8 cellular contexts compared by ENCODE assay signal in the genomic region with DNA sequence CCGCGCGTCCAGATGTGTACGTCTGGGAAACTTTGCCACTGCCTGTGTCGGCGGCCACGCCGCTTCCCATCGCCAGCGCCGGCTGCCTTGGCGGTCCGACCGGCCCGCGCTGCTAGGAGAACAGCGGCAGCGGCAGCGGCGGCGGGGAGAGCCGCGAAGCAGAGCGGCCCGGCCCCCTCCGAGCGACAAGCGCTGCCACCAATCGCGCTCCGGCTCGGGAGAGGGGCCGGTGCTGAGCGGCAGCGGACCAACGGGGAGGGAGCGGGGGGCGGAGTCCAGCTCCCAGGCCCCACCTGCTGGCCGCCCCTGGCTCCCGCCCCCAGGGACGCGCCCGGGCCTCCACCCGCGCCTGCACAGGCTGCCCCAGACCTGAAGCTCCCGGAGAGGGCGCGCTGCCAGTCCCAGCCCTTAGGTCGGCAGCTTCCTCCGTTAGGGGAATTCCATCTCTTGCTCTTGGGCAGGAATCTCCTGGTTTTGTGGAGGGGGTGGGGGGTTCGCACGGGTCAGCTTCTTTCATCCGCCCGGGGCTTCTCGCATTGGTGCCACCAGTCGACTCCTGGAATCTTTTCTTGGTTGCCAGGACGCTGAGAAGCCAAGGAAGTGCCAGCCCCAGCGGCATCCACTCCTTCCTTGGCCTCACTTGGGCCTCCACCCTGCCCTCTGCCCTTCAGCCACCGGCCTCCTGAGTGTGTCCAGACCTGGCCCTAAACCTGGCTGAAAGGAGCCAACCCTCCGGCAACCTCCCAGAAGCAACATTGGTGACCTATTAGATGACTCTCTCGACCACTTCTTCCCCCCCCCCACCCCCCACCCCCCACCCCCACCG. TPM values are rescaled to one million over a fixed set of nuclear protein-coding genes. Genes with fewer than 3 reads are reported as not detected.
DNase-seq lines count a peak whose midpoint lies in the region; ATAC-seq and TF ChIP-seq lines count a peak whose summit lies in the region.

GALNT18 (minus strand) TSS at position 125 of the 826 bp plus-strand sequence.

- H3K4me3 Mint-ChIP-seq in activated CD4-positive, alpha-beta T cell treated with anti-CD3 and anti-CD28 coated beads for 36 hours: peak within 1 kb of the TSS; percentile 80

- no peaks in the 10 kb centered on the region for H3K9me3 Mint-ChIP-seq in activated CD4-positive, alpha-beta T cell treated with anti-CD3 and anti-CD28 coated beads for 36 hours (ENCODE audit: low read depth)

- TF ChIP-seq CTCF in coronary artery (IDR thresholded peaks at IDR 0.05): peak; percentile 30

- ATAC-seq in GM19035 (IDR thresholded peaks at IDR 0.05; ENCODE audit: unreplicated experiment): peak; percentile 95
- ATAC-seq in HG03196 (IDR thresholded peaks at IDR 0.05; ENCODE audit: unreplicated experiment): peak; percentile 88
- ATAC-seq in activated CD4-positive, alpha-beta T cell treated with anti-CD3 and anti-CD28 coated beads for 36 hours: peak; percentile 99

- POLR2A ChIA-PET in activated CD4-positive, alpha-beta T cell treated with anti-CD3 and anti-CD28 coated beads for 36 hours (lab: Charles Lee): interaction anchor here (0.6 kb wide), 1 partner anchor 249 kb away, joined by 4 read pairs; no protein-coding TSS in a partner anchor

- peaks cover 36% of the 10 kb centered on the region for H3K27me3 Mint-ChIP-seq in activated CD4-positive, alpha-beta T cell treated with anti-CD3 and anti-CD28 coated beads for 36 hours

- intact Hi-C loops in activated CD4-positive, alpha-beta T cell treated with anti-CD3 and anti-CD28 coated beads for 36 hours (cut with DNase I, micrococcal nuclease): loop anchor here (2.0 to 10.0 kb wide), 8 partner anchors 165 to 1085 kb away; partner anchors contain the start of genes CTR9 (in 1 of the 2), EIF4G2 (in 1 of the 2), TEAD1 (in 1 of the 2) and USP47 (in 1 of the 2)

- peak; percentile 100 for DNase-seq in AG20443 (ENCODE audit: low spot score)
- peak; percentile 95 for DNase-seq in NCI-H226
- DNase-seq in activated CD4-positive, alpha-beta T cell treated with anti-CD3 and anti-CD28 coated beads for 36 hours: peak; percentile 94
- DNase-seq in coronary artery (ENCODE audit: low spot score): peak; percentile 92
- peak; percentile 98 for DNase-seq in left kidney (ENCODE audit: low read depth, low spot score)
- DNase-seq in stimulated activated CD4-positive, alpha-beta T cell treated with anti-CD3 and anti-CD28 coated beads, Interleukin-1b, Interleukin-23, amount 100 ng/mL, for 4 hours (ENCODE audit: low read depth in 2 of 2): peak; percentile 20 to 61

- peak within 1 kb of the TSS; percentile 63 for H3K27ac Mint-ChIP-seq in activated CD4-positive, alpha-beta T cell treated with anti-CD3 and anti-CD28 coated beads for 36 hours

- CTCF ChIA-PET in activated CD4-positive, alpha-beta T cell treated with anti-CD3 and anti-CD28 coated beads for 36 hours (lab: Charles Lee): interaction anchor here (0.5 to 1.5 kb wide), 4 partner anchors 20 to 165 kb away, joined by 3 to 5 read pairs (median 3); no protein-coding TSS in a partner anchor

- peaks cover 5% of the 10 kb centered on the region for H3K4me1 Mint-ChIP-seq in activated CD4-positive, alpha-beta T cell treated with anti-CD3 and anti-CD28 coated beads for 36 hours

- peak within 1 kb of the TSS; percentile 89 for H3K4me3 ChIP-seq in coronary artery

- H3K36me3 Mint-ChIP-seq in activated CD4-positive, alpha-beta T cell treated with anti-CD3 and anti-CD28 coated beads for 36 hours (ENCODE audit: low read depth): no peaks in the 10 kb centered on the region

- peak within 1 kb of the TSS; percentile 79 to 87 for H3K27ac ChIP-seq in coronary artery

RNA-seq across cellular contexts. Expression of gene GALNT18, which starts in this region (rescaled TPM):
- 1 to 10 TPM; 6.9 to 8.8 TPM for total RNA-seq in activated CD4-positive, alpha-beta T cell treated with anti-CD3 and anti-CD28 coated beads for 36 hours

Comparison
In these comparisons a context has a peak if more than half of its experiments do, and no peak if none do; other contexts are left out.
1. Peak in every context shown above with its lines: DNase-seq, ATAC-seq, H3K4me3 ChIP-seq and H3K27ac ChIP-seq.
2. DNase-seq: peak in every context shown above with its lines; median percentile 100 in AG20443; 98 in left kidney; 95 in NCI-H226; 94 in activated CD4-positive, alpha-beta T cell treated with anti-CD3 and anti-CD28 coated beads for 36 hours; 92 in coronary artery; 40 in stimulated activated CD4-positive, alpha-beta T cell treated with anti-CD3 and anti-CD28 coated beads, Interleukin-1b, Interleukin-23, amount 100 ng/mL, for 4 hours.